ENCODE assay signal across 1 cellular context in the genomic region with DNA sequence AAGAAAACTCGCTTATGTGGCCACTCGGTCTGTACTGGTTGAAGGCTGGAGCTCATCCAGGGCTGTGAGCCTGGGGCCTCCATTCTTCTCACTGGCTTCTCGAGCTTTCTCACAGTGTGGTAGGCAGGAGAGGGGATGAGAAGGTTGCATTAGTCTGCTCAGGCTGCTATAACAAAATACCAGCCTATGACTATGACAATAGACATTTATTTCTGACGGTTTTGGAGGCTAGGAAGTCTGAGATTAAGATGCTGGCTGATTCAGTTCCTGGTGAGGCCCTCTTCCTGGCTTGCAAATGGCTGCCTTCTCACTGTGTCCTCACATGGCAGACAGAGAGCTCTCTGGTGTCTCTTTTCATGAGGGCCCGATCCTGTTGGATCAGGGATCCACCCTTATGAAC.
TF ChIP-seq lines count a peak whose summit lies in the region.

No MANE protein-coding gene starts in this region.

TF ChIP-seq in GM12878, 131 proteins besides CTCF, POLR2A, EP300 and RAD21:
- TF ChIP-seq YY1 (IDR thresholded peaks at IDR 0.05; ENCODE audit: low read depth, low read length) (peak; percentile 27; the same call in 1 of the 2 replicates), SREBF1 (IDR thresholded peaks at IDR 0.05; ENCODE audit: low read length) (no peak)
